In genomic region chr3:11238880-11239279, GRCh38 we compare ENCODE assay signal across 1 cellular context.
A peak's percentile ranks its signal among the peaks of the same experiment; 100 is the strongest.
TF ChIP-seq lines count a peak whose summit lies in the region.

No MANE protein-coding gene starts in this region.

TF ChIP-seq in HCT116, 20 proteins besides CTCF, POLR2A, EP300 and RAD21 (continued from another document):
- peak; percentile 62 for TF ChIP-seq SP1 (IDR thresholded peaks at IDR 0.05; ENCODE audit: low read depth)
- TF ChIP-seq MAX (IDR thresholded peaks at IDR 0.05): no peak
- no peak for TF ChIP-seq EZH2 (IDR thresholded peaks at IDR 0.05)
- peak; percentile 46; the same call in 1 of the 2 replicates for TF ChIP-seq CBX3 (IDR thresholded peaks at IDR 0.05; ENCODE audit: low read depth)
